8 cellular contexts compared by ENCODE assay signal in genomic region chr17:79188048-79188447, GRCh38.
DNase-seq lines count a peak whose midpoint lies in the region; FAIRE-seq and TF ChIP-seq lines count a peak whose summit lies in the region.

No MANE protein-coding gene starts in this region.

- TF ChIP-seq RAD21 in SK-N-SH (IDR thresholded peaks at IDR 0.05; ENCODE audit: low read length): peak; percentile 92

- H3K9me3 ChIP-seq in SK-N-SH (no peaks in the 10 kb centered on the region), small intestine (ENCODE audit: control insufficient read depth, low read depth) (no peaks in the 10 kb centered on the region)

- no peaks in the 10 kb centered on the region for H3K79me2 ChIP-seq in SK-N-SH (ENCODE audit: insufficient read depth)

- peaks cover 0 to 3% of the 10 kb centered on the region in 2 experiments; a peak in 1 of 4 replicates for H3K4me1 ChIP-seq in SK-N-SH (ENCODE audit: control insufficient read depth in 1 of 2, insufficient read depth in 2 of 2, low read depth in 1 of 2, low read length in 1 of 2)
- no peaks in the 10 kb centered on the region for H3K4me1 ChIP-seq in small intestine (ENCODE audit: control insufficient read depth in 2 of 2, insufficient read depth in 1 of 2, low read depth in 1 of 2, low read length in 1 of 2)

- H4K20me1 ChIP-seq in SK-N-SH (ENCODE audit: insufficient read depth): peaks cover 17% of the 10 kb centered on the region

- 22% methylated on average over 14 of the region's 14 CpGs for WGBS in SK-N-SH (ENCODE audit: low lambda C conversion rate)
- WGBS in small intestine, 3 donors: 7 to 10% (median 10%) methylated on average over 14 of the region's 14 CpGs

- DNase-seq in AG08396 (ENCODE audit: low spot score): peak; percentile 83
- DNase-seq in GM20000 (ENCODE audit: low spot score): peak; percentile 78
- DNase-seq in SK-N-SH: peak; percentile 97
- peak; percentile 66 for DNase-seq in hepatic stellate cell (ENCODE audit: low spot score)
- no peak for DNase-seq in NCI-H2029 treated with DMSO at 0.1 percent for 48 hours (lab: John Stamatoyannopoulos, UW)
- no peak for DNase-seq in small intestine
- DNase-seq in OCI-M2 (lab: John Stamatoyannopoulos, UW; ENCODE audit: unreplicated experiment): no peak
- no peak for DNase-seq in NOMO-1 treated with dmso at 0.1 percent for 144 hours (lab: John Stamatoyannopoulos, UW; ENCODE audit: unreplicated experiment)

- POLR2A ChIA-PET in SK-N-SH (lab: Yijun Ruan, JAX): interaction anchor here (1.0 kb wide), 1 partner anchor 26 kb away, joined by 3 read pairs; no protein-coding TSS in a partner anchor

- CTCF ChIA-PET in SK-N-SH (lab: Yijun Ruan, JAX): interaction anchor here (0.6 to 25.7 kb wide), 85 partner anchors 13 to 526 kb away, joined by 3 to 1340 read pairs (median 5); no protein-coding TSS in a partner anchor

- no peaks in the 10 kb centered on the region for H3F3A ChIP-seq in SK-N-SH (replicated peaks; ENCODE audit: insufficient read depth)

- H3K9ac ChIP-seq in SK-N-SH: no peak overlapping the region

- H3K9me2 ChIP-seq in SK-N-SH: no peaks in the 10 kb centered on the region

- no peak overlapping the region for H3K4me2 ChIP-seq in SK-N-SH

- no peak overlapping the region for H3K27ac ChIP-seq in SK-N-SH (ENCODE audit: low read depth in 2 of 2, low read length in 1 of 2)
- no peak overlapping the region for H3K27ac ChIP-seq in small intestine (ENCODE audit: low read depth in 1 of 2, low read length in 1 of 2)

- FAIRE-seq in small intestine (lab: Jason Lieb, UNC): no peak

- no peak for TF ChIP-seq EP300 in SK-N-SH (IDR thresholded peaks at IDR 0.05; ENCODE audit: borderline replicate concordance in 1 of 2, low read depth in 1 of 2, low read length in 1 of 2)

- no peak overlapping the region for H2AFZ ChIP-seq in SK-N-SH (ENCODE audit: low read depth)

- H3K4me3 ChIP-seq in SK-N-SH (ENCODE audit: low read depth in 2 of 2, low read length in 1 of 2): no peak overlapping the region
- no peak overlapping the region for H3K4me3 ChIP-seq in small intestine (ENCODE audit: low read depth in 1 of 2, low read length in 2 of 2)

- TF ChIP-seq CTCF in GM20000 (IDR thresholded peaks at IDR 0.05; ENCODE audit: extremely low read depth, missing control alignments) (peak; percentile 56), SK-N-SH (IDR thresholded peaks at IDR 0.05) (peak; percentile 63)

- H3K36me3 ChIP-seq in SK-N-SH (replicated peaks in 1 of 2; ENCODE audit: control insufficient read depth in 1 of 2, insufficient read depth in 2 of 2, low read length in 1 of 2): no peaks in the 10 kb centered on the region
- no peaks in the 10 kb centered on the region for H3K36me3 ChIP-seq in small intestine (ENCODE audit: control insufficient read depth in 2 of 2, insufficient read depth in 2 of 2, low read length in 2 of 2)

- peaks cover 44% of the 10 kb centered on the region for H3K27me3 ChIP-seq in SK-N-SH (ENCODE audit: insufficient read depth)
- peaks cover 7 to 26% of the 10 kb centered on the region in 2 donors for H3K27me3 ChIP-seq in small intestine (ENCODE audit: control insufficient read depth in 2 of 2, insufficient read depth in 2 of 2, low read length in 2 of 2)

TF ChIP-seq in SK-N-SH, 30 proteins besides CTCF, POLR2A, EP300 and RAD21:
- no peak for TF ChIP-seq RCOR1 (IDR thresholded peaks at IDR 0.05; ENCODE audit: low read length)
- no peak for TF ChIP-seq SIN3A (IDR thresholded peaks at IDR 0.05; ENCODE audit: borderline replicate concordance, low read depth, low read length)
- 0 out of 2 replicates have a peak, but pooled peaks have one; percentile 21 for TF ChIP-seq FOXJ3 (CRISPR knock-in tag; IDR thresholded peaks at IDR 0.05)
- TF ChIP-seq SMC3 (IDR thresholded peaks at IDR 0.05; ENCODE audit: low read depth, low read length): peak; percentile 95

Comparison
In these comparisons a context has a peak if more than half of its experiments do, and no peak if none do; other contexts are left out.
1. DNase-seq: peak in AG08396 (single experiment), GM20000 (single experiment), SK-N-SH (single experiment) and hepatic stellate cell (single experiment); none in NCI-H2029 treated with DMSO at 0.1 percent for 48 hours (single experiment), small intestine (single experiment), OCI-M2 (single experiment) and NOMO-1 treated with dmso at 0.1 percent for 144 hours (single experiment).